ENCODE assay signal across 1 cellular context in genomic region chr1:37514350-37515184, GRCh38.
TF ChIP-seq lines count a peak whose summit lies in the region.

TSS of gene MEAF6 (minus strand) at chr1:37514766. CDS start at chr1:37514746, 20 bp downstream.

TF ChIP-seq in K562, 482 proteins besides CTCF, POLR2A, EP300 and RAD21 (continued from another document and continues in another):
- TF ChIP-seq MBD1 (CRISPR knock-in tag; IDR thresholded peaks at IDR 0.05), result no peak
- TF ChIP-seq MAZ (CRISPR knock-in tag; conservative IDR thresholded peaks at IDR 0.05 in 1 of 2, IDR thresholded peaks at IDR 0.05 in 1 of 2), result peak; percentile 47 to 69; a peak in 2 of 4 replicates
- peak in 1 of 2 experiments; percentile 32; a peak in 1 of 4 replicates for TF ChIP-seq KDM4B (IDR thresholded peaks at IDR 0.05; ENCODE audit: borderline replicate concordance in 2 of 2, low read depth in 1 of 2)
- TF ChIP-seq ZNF766 (CRISPR knock-in tag; conservative IDR thresholded peaks at IDR 0.05), result no peak
- TF ChIP-seq PRPF4 (IDR thresholded peaks at IDR 0.05; ENCODE audit: insufficient read depth, low read depth, low read length, poor library complexity, severe bottlenecking), result no peak
- peak; percentile 16 for TF ChIP-seq SETDB1 (IDR thresholded peaks at IDR 0.05; ENCODE audit: low read length)
- 0 out of 2 replicates have a peak, but pooled peaks have one; percentile 49 for TF ChIP-seq FOXJ2 (tag; IDR thresholded peaks at IDR 0.05)
- peak; percentile 18; the same call in 1 of the 2 replicates for TF ChIP-seq HOXB6 (CRISPR knock-in tag; IDR thresholded peaks at IDR 0.05; ENCODE audit: borderline replicate concordance)
- TF ChIP-seq RNF2 (IDR thresholded peaks at IDR 0.05), result peak; percentile 79
- no peak for TF ChIP-seq RHOXF2B (CRISPR knock-in tag; conservative IDR thresholded peaks at IDR 0.05)
- TF ChIP-seq NEUROD1 (IDR thresholded peaks at IDR 0.05; ENCODE audit: borderline replicate concordance, low read depth, low read length, partially characterized antibody), result peak; percentile 51
- no peak for TF ChIP-seq DACH1 (IDR thresholded peaks at IDR 0.05; ENCODE audit: partially characterized antibody)
- no peak for TF ChIP-seq MIER1 (IDR thresholded peaks at IDR 0.05; ENCODE audit: low read depth)
- TF ChIP-seq SMARCA5 (IDR thresholded peaks at IDR 0.05), result no peak
- no peak; the same call in none of the 2 replicates for TF ChIP-seq C11orf30 (IDR thresholded peaks at IDR 0.05; ENCODE audit: low read depth)
- no peak for TF ChIP-seq LEF1 (IDR thresholded peaks at IDR 0.05)
- no peak for TF ChIP-seq ZNF518B (CRISPR knock-in tag; IDR thresholded peaks at IDR 0.05)
- TF ChIP-seq MTA3 (IDR thresholded peaks at IDR 0.05; ENCODE audit: borderline replicate concordance), result peak; percentile 86; the same call in 1 of the 2 replicates
- TF ChIP-seq SAFB (IDR thresholded peaks at IDR 0.05; ENCODE audit: borderline replicate concordance, low read depth, low read length), result no peak
- 0 out of 2 replicates have a peak, but pooled peaks have one; percentile 13 for TF ChIP-seq PHB (CRISPR knock-in tag; IDR thresholded peaks at IDR 0.05)
- no peak for TF ChIP-seq ZNF134 (CRISPR knock-in tag; conservative IDR thresholded peaks at IDR 0.05)
- TF ChIP-seq BRF1 (IDR thresholded peaks at IDR 0.05; ENCODE audit: borderline replicate concordance, extremely low read depth, insufficient read length), result no peak
- peak; percentile 87 for TF ChIP-seq EP400 (IDR thresholded peaks at IDR 0.05)
- no peak for TF ChIP-seq ZKSCAN8 (CRISPR knock-in tag; IDR thresholded peaks at IDR 0.05)
- peak in 1 of 2 experiments; percentile 70; a peak in 2 of 3 replicates for TF ChIP-seq CBX3 (IDR thresholded peaks at IDR 0.05; ENCODE audit: borderline replicate concordance in 1 of 2, low read length in 2 of 2)
- no peak for TF ChIP-seq ZNF217 (CRISPR knock-in tag; IDR thresholded peaks at IDR 0.05)
- TF ChIP-seq PHF21A (IDR thresholded peaks at IDR 0.05; ENCODE audit: borderline replicate concordance, low read depth), result no peak
- 0 out of 2 replicates have a peak, but pooled peaks have one; percentile 62 for TF ChIP-seq SMARCE1 (IDR thresholded peaks at IDR 0.05)
- no peak for TF ChIP-seq HES1 (IDR thresholded peaks at IDR 0.05; ENCODE audit: low read depth)
- TF ChIP-seq SPI1 (IDR thresholded peaks at IDR 0.05; ENCODE audit: borderline replicate concordance, low read depth, low read length), result peak; percentile 65
- TF ChIP-seq FOXJ3 (CRISPR knock-in tag; IDR thresholded peaks at IDR 0.05), result no peak
- no peak for TF ChIP-seq ZNF431 (CRISPR knock-in tag; IDR thresholded peaks at IDR 0.05)
- no peak for TF ChIP-seq MAFG (tag; conservative IDR thresholded peaks at IDR 0.05)
- peak; percentile 91 for TF ChIP-seq SUPT5H (IDR thresholded peaks at IDR 0.05)
- no peak for TF ChIP-seq PPARD (CRISPR knock-in tag; IDR thresholded peaks at IDR 0.05)
- no peak for TF ChIP-seq THRB (CRISPR knock-in tag; conservative IDR thresholded peaks at IDR 0.05)
- TF ChIP-seq HOMEZ (CRISPR knock-in tag; IDR thresholded peaks at IDR 0.05), result no peak
- no peak for TF ChIP-seq POLR3A (IDR thresholded peaks at IDR 0.05; ENCODE audit: borderline replicate concordance, extremely low read depth, insufficient read depth, insufficient read length)
- TF ChIP-seq ZBTB5 (IDR thresholded peaks at IDR 0.05), result no peak
- TF ChIP-seq PRDM10 (IDR thresholded peaks at IDR 0.05; ENCODE audit: partially characterized antibody), result no peak
- TF ChIP-seq ELF4 (CRISPR knock-in tag; IDR thresholded peaks at IDR 0.05), result no peak
- TF ChIP-seq HCFC1 (IDR thresholded peaks at IDR 0.05; ENCODE audit: low read depth, low read length), result peak; percentile 73
- no peak for TF ChIP-seq ZNF3 (CRISPR knock-in tag; IDR thresholded peaks at IDR 0.05)
- no peak for TF ChIP-seq NCOA4 (IDR thresholded peaks at IDR 0.05; ENCODE audit: partially characterized antibody)
- TF ChIP-seq ZNF77 (CRISPR knock-in tag; IDR thresholded peaks at IDR 0.05), result no peak
- no peak for TF ChIP-seq NR3C1 (CRISPR knock-in tag; IDR thresholded peaks at IDR 0.05)
- no peak for TF ChIP-seq ZNF274 (IDR thresholded peaks at IDR 0.05; ENCODE audit: borderline replicate concordance, low read depth, low read length)
- peak; percentile 82 for TF ChIP-seq ATF7 (IDR thresholded peaks at IDR 0.05)
- TF ChIP-seq KDM1A (IDR thresholded peaks at IDR 0.05), result no peak
- TF ChIP-seq ESRRB (CRISPR knock-in tag; IDR thresholded peaks at IDR 0.05; ENCODE audit: borderline replicate concordance), result no peak
- TF ChIP-seq CHAMP1 (IDR thresholded peaks at IDR 0.05), result no peak
- TF ChIP-seq ILK (tag; IDR thresholded peaks at IDR 0.05; ENCODE audit: borderline replicate concordance, low read depth), result no peak
- TF ChIP-seq DNMT1 (IDR thresholded peaks at IDR 0.05), result no peak
- TF ChIP-seq XRCC4 (IDR thresholded peaks at IDR 0.05; ENCODE audit: extremely low read depth, insufficient read depth, insufficient read length), result no peak
- TF ChIP-seq NCOA1 (IDR thresholded peaks at IDR 0.05; ENCODE audit: low read depth), result no peak
